18 cellular contexts compared by ENCODE assay signal in the genomic region with DNA sequence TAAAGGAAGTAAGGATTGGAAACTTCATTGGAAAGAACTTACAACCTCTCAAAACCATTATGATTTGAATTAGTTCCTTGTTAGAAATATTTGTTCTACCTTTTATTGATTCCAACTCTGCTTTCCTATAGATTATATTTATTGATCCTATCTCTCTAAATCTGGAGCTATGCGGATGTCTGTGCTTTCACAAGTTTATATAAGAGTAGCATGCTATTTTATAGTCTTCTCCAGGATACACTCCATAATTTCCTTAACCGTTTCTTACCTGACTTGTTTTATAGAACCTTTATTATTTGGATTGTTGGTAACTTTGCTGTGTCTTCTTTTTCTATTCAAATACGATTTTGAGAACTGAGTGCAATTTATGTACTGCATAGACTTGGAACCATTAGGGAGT.
DNase-seq lines count a peak whose midpoint lies in the region; ATAC-seq and TF ChIP-seq lines count a peak whose summit lies in the region.
"Had no signal": no experiment of that assay in that cellular context is flagged by ENCODE, and none has a peak within 500 bp of the region (broad histone marks: within the 10 kb centered on the region; RNA-seq: fewer than 3 reads in every experiment).

No MANE protein-coding gene starts in this region.

- H3K36me3 ChIP-seq in breast epithelium = no peaks in the 10 kb centered on the region
- H3K36me3 ChIP-seq: BLaER1, HAP-1 had no signal

- H3K9me3 ChIP-seq in breast epithelium = no peaks in the 10 kb centered on the region
- H3K9me3 ChIP-seq: BLaER1, Caco-2, HAP-1 had no signal

- DNase-seq in T47D (ENCODE audit: low read depth in 1 of 2, low spot score in 1 of 2) (peak; percentile 21 to 88), breast epithelium (ENCODE audit: low spot score in 2 of 2) (no peak), LNCaP clone FGC (ENCODE audit: low read depth) (peak; percentile 83), NCI-H1105 treated with DMSO at 0.1 percent for 48 hours (lab: John Stamatoyannopoulos, UW) (no peak)
- DNase-seq in stimulated activated CD4-positive, alpha-beta T cell treated with anti-CD3 and anti-CD28 coated beads, Interleukin-2, amount 100 ng/mL, for 48 hours = no peak
- DNase-seq: Caco-2; CD4-positive, CD25-positive, alpha-beta regulatory T cell; CD8-positive, alpha-beta T cell; DMS53; DMS79 treated with DMSO at 0.1 percent for 48 hours; GF-D8; GOT3; HFFc6 had no signal

- no peak for TF ChIP-seq POLR2A in breast epithelium (IDR thresholded peaks at IDR 0.05)

- TF ChIP-seq CTCF in breast epithelium (IDR thresholded peaks at IDR 0.05) (no peak), LNCaP clone FGC (IDR thresholded peaks at IDR 0.05; ENCODE audit: control insufficient read depth, extremely low read depth, insufficient read depth) (no peak), VCaP (conservative IDR thresholded peaks at IDR 0.05) (no peak)

- no peaks in the 10 kb centered on the region for H3K27me3 ChIP-seq in breast epithelium
- H3K27me3 ChIP-seq: BLaER1 had no signal

- intact Hi-C loops in breast epithelium (cut with DNase I; ENCODE audit: low total_unique reads) = loop anchor here (10.0 kb wide), 1 partner anchor 1314 kb away; no protein-coding TSS in a partner anchor

- in situ Hi-C loops in T47D (cut with HindIII; ENCODE audit: low pct_unique_long_range_greater_than_20kb, low sequenced_read_pairs) = no loop called here

- no peaks in the 10 kb centered on the region for H3K4me1 ChIP-seq in breast epithelium
- H3K4me1 ChIP-seq: BLaER1, Caco-2, HAP-1 had no signal

- ATAC-seq in HG03196 (IDR thresholded peaks at IDR 0.05; ENCODE audit: unreplicated experiment) = no peak
- ATAC-seq: CD8-positive, alpha-beta T cell had no signal

- H3K4me3 ChIP-seq in breast epithelium (no peak overlapping the region), LNCaP clone FGC (ENCODE audit: low read depth, low read length) (no peak overlapping the region)
- H3K4me3 ChIP-seq: BLaER1, HAP-1 had no signal

- H3K27ac ChIP-seq in breast epithelium = no peak overlapping the region
- peak overlapping the region; percentile 7; the same call in 1 of the 2 replicates for H3K27ac ChIP-seq in VCaP
- H3K27ac ChIP-seq: BLaER1, C4-2B had no signal

Comparison
In these comparisons a context has a peak if more than half of its experiments do, and no peak if none do; other contexts are left out.
1. DNase-seq: peak in T47D (2 of 2) and LNCaP clone FGC (single experiment); none in breast epithelium (0 of 2), stimulated activated CD4-positive, alpha-beta T cell treated with anti-CD3 and anti-CD28 coated beads, Interleukin-2, amount 100 ng/mL, for 48 hours (0 of 2) and NCI-H1105 treated with DMSO at 0.1 percent for 48 hours (single experiment).